In genomic region chr10:77845455-77845850, GRCh38 we compare ENCODE assay signal across 14 cellular contexts.
A peak's percentile ranks its signal among the peaks of the same experiment; 100 is the strongest.
DNase-seq lines count a peak whose midpoint lies in the region; ATAC-seq and TF ChIP-seq lines count a peak whose summit lies in the region.
"Had no signal": no experiment of that assay in that cellular context is flagged by ENCODE, and none has a peak within 500 bp of the region (broad histone marks: within the 10 kb centered on the region; RNA-seq: fewer than 3 reads in every experiment).

No MANE protein-coding gene starts in this region.

- peaks cover 34% of the 10 kb centered on the region for H3K36me3 ChIP-seq in IMR-90 (ENCODE audit: control insufficient read depth, insufficient read depth, low read length)
- H3K36me3 ChIP-seq in mucosa of rectum (ENCODE audit: control insufficient read depth in 2 of 2, insufficient read depth in 2 of 2, low read length in 2 of 2) = peaks cover 26% of the 10 kb centered on the region in 2 donors
- H3K36me3 ChIP-seq in transverse colon = peaks cover 0 to 13% (median 3%) of the 10 kb centered on the region in 4 donors

- no peaks in the 10 kb centered on the region for H4K20me1 ChIP-seq in IMR-90 (ENCODE audit: insufficient read depth, low read length)

- no peak for TF ChIP-seq EP300 in transverse colon (IDR thresholded peaks at IDR 0.05; ENCODE audit: low read depth)

- peak overlapping the region; percentile 42; the same call in 1 of the 2 replicates for H2BK20ac ChIP-seq in IMR-90 (ENCODE audit: low read depth, low read length)

- no peak for ATAC-seq in IMR-90 (ENCODE audit: low read depth)
- no peak for ATAC-seq in left lobe of liver

- TF ChIP-seq CTCF in IMR-90 (conservative IDR thresholded peaks at IDR 0.05; ENCODE audit: low read depth, low read length) (no peak), MCF 10A (IDR thresholded peaks at IDR 0.05; ENCODE audit: unreplicated experiment) (no peak), transverse colon (IDR thresholded peaks at IDR 0.05) (no peak)

- H3K79me1 ChIP-seq in IMR-90 (ENCODE audit: low read depth in 1 of 2, low read length in 2 of 2) = peaks cover 31 to 78% of the 10 kb centered on the region in 2 experiments

- BruUV-seq in IMR-90 (replicated peaks; lab: Mats Ljungman, UMichigan) = no TSS peak
- BruUV-seq in MCF 10A (replicated peaks; lab: Mats Ljungman, UMichigan) = no TSS peak

- TF ChIP-seq RAD21 in IMR-90 (IDR thresholded peaks at IDR 0.05; ENCODE audit: low read length) = no peak

- H3K27me3 ChIP-seq in IMR-90 (ENCODE audit: control insufficient read depth, insufficient read depth, low read length) = no peaks in the 10 kb centered on the region
- no peaks in the 10 kb centered on the region for H3K27me3 ChIP-seq in mucosa of rectum (ENCODE audit: control insufficient read depth in 2 of 2, insufficient read depth in 2 of 2, low read length in 2 of 2)
- H3K27me3 ChIP-seq in transverse colon = no peaks in the 10 kb centered on the region

- intact Hi-C loops in IMR-90 (cut with micrococcal nuclease) = loop anchor here (5.0 kb wide), 1 partner anchor 42 kb away; no protein-coding TSS in a partner anchor
- intact Hi-C loops in MCF 10A (cut with micrococcal nuclease) = loop anchor here (10.0 kb wide), 1 partner anchor 131 kb away; no protein-coding TSS in a partner anchor
- intact Hi-C loops in transverse colon (cut with DNase I; ENCODE audit: low total_unique reads) = loop anchor here (5.0 kb wide), 2 partner anchors 82 to 127 kb away; partner anchors contain the start of gene DLG5

- H3K4me1 ChIP-seq in IMR-90 (ENCODE audit: control insufficient read depth, insufficient read depth, low read length) (peaks cover 20% of the 10 kb centered on the region), mucosa of rectum (ENCODE audit: control insufficient read depth in 2 of 2, insufficient read depth in 2 of 2, low read length in 2 of 2) (peaks cover 29 to 43% of the 10 kb centered on the region in 2 donors), transverse colon (peaks cover 37 to 55% (median 43%) of the 10 kb centered on the region in 4 donors)

- CTCF ChIA-PET in IMR-90 (lab: Yijun Ruan, JAX) = interaction anchor here (0.6 to 0.9 kb wide), 2 partner anchors 133 to 174 kb away, joined by 3 to 5 read pairs; no protein-coding TSS in a partner anchor
- CTCF ChIA-PET in MCF 10A (lab: Yijun Ruan, JAX) = interaction anchor here (0.6 to 1.7 kb wide), 10 partner anchors 13 to 662 kb away, joined by 3 to 10 read pairs (median 4); partner anchors contain the start of gene DLG5

- H3K14ac ChIP-seq in IMR-90 (replicated peaks; ENCODE audit: low read depth, low read length) = peak overlapping the region; percentile 53

- peak overlapping the region; percentile 4; the same call in 1 of the 2 replicates for H3K9ac ChIP-seq in IMR-90 (ENCODE audit: low read depth, low read length)
- peak overlapping the region in 1 of 2 donors; percentile 53 for H3K9ac ChIP-seq in mucosa of rectum (ENCODE audit: low read depth in 1 of 2, low read length in 2 of 2)

- no peak for TF ChIP-seq POLR2A in IMR-90 (IDR thresholded peaks at IDR 0.05; ENCODE audit: low read depth, low read length)
- TF ChIP-seq POLR2A in transverse colon (IDR thresholded peaks at IDR 0.05) = no peak

- peak overlapping the region; percentile 82 for H3K4ac ChIP-seq in IMR-90 (ENCODE audit: low read depth, low read length)

- peak overlapping the region; percentile 77; the same call in 1 of the 2 replicates for H2BK120ac ChIP-seq in IMR-90 (ENCODE audit: low read depth, low read length)

- 0 out of 2 replicates have a peak overlapping the region, but pooled peaks have one; percentile 24 for H3K56ac ChIP-seq in IMR-90 (ENCODE audit: extremely low read depth, insufficient read depth, low read length)

- no peak overlapping the region for H2AFZ ChIP-seq in IMR-90 (replicated peaks; ENCODE audit: low read length, poor library complexity)

- no peaks in the 10 kb centered on the region for H3K9me3 ChIP-seq in IMR-90 (ENCODE audit: control insufficient read depth, insufficient read depth, low read length)
- H3K9me3 ChIP-seq in mucosa of rectum (ENCODE audit: control insufficient read depth in 2 of 2, low read length in 2 of 2) = no peaks in the 10 kb centered on the region
- no peaks in the 10 kb centered on the region for H3K9me3 ChIP-seq in transverse colon

- peaks cover 99% of the 10 kb centered on the region for H3K36me3 Mint-ChIP-seq in MCF 10A (ENCODE audit: insufficient read depth, unreplicated experiment)
- H3K36me3 Mint-ChIP-seq: CD8-positive, alpha-beta T cell had no signal

- dilution Hi-C loops in IMR-90 (cut with HindIII; ENCODE audit: low sequenced_read_pairs, unreplicated experiment) = no loop called here

- peak overlapping the region; percentile 21 to 64; a peak in 1 of 4 replicates for H4K8ac ChIP-seq in IMR-90 (ENCODE audit: low read depth in 2 of 2, low read length in 2 of 2)

- H4K91ac ChIP-seq in IMR-90 (ENCODE audit: insufficient read depth, low read depth, low read length) = peak overlapping the region; percentile 78

- peak overlapping the region; percentile 78 for H3K27ac Mint-ChIP-seq in MCF 10A (ENCODE audit: low read depth, unreplicated experiment)
- H3K27ac Mint-ChIP-seq: activated T-helper 1 cell treated with anti-CD3 and anti-CD28 coated beads, Interleukin-12 subunit alpha, Interleukin-12 subunit beta, Interleukin-2, Interleukin-4 antibody, amounts not matched to agents 30 ng/mL and 10 ng/mL and 1 ng/mL, durations not matched to agents 14 hours and 24 hours and 36 hours had no signal

- peak overlapping the region; percentile 18; the same call in 1 of the 2 replicates for H3K27ac ChIP-seq in IMR-90 (ENCODE audit: insufficient read depth, low read length)
- H3K27ac ChIP-seq in mucosa of rectum (ENCODE audit: low read depth in 2 of 2, low read length in 2 of 2) = peak overlapping the region; percentile 88 to 91
- H3K27ac ChIP-seq in transverse colon = peak overlapping the region; percentile 88 to 92 (median 90)

- no peak overlapping the region for H2AK9ac ChIP-seq in IMR-90 (replicated peaks; ENCODE audit: low read depth, low read length, poor library complexity)

- no peaks in the 10 kb centered on the region for H3K27me3 Mint-ChIP-seq in MCF 10A (ENCODE audit: insufficient read depth, unreplicated experiment)

- no peak overlapping the region; the same call in 1 of the 2 replicates for H3K23ac ChIP-seq in IMR-90 (ENCODE audit: low read depth, low read length)

- POLR2A ChIA-PET in IMR-90 (lab: Charles Lee; ENCODE audit: unreplicated experiment) = no interaction called here
- POLR2A ChIA-PET in MCF 10A (lab: Yijun Ruan, JAX) = interaction anchor here (0.6 to 3.2 kb wide), 17 partner anchors 9 to 184 kb away, joined by 3 to 25 read pairs (median 4); partner anchors contain the start of genes DLG5 and POLR3A

- H4K5ac ChIP-seq in IMR-90 (ENCODE audit: low read depth, low read length) = peak overlapping the region; percentile 42; the same call in 1 of the 2 replicates

- H3K9me3 Mint-ChIP-seq in MCF 10A (ENCODE audit: unreplicated experiment) = no peaks in the 10 kb centered on the region
- H3K9me3 Mint-ChIP-seq: activated T-helper 1 cell treated with anti-CD3 and anti-CD28 coated beads, Interleukin-12 subunit alpha, Interleukin-12 subunit beta, Interleukin-2, Interleukin-4 antibody, amounts not matched to agents 30 ng/mL and 10 ng/mL and 1 ng/mL, durations not matched to agents 14 hours and 24 hours and 36 hours; CD8-positive, alpha-beta T cell had no signal

- H3K9me1 ChIP-seq in IMR-90 (ENCODE audit: insufficient read depth, low read length) = peaks cover 8% of the 10 kb centered on the region; the same call in 1 of the 2 replicates

- H2AK5ac ChIP-seq in IMR-90 (ENCODE audit: low read depth, low read length) = peak overlapping the region; percentile 29; the same call in 1 of the 2 replicates

- H2BK15ac ChIP-seq in IMR-90 (ENCODE audit: low read depth, low read length) = 0 out of 3 replicates have a peak overlapping the region, but pooled peaks have one; percentile 36

- H3K4me3 Mint-ChIP-seq in MCF 10A (ENCODE audit: unreplicated experiment) = peak overlapping the region; percentile 58
- H3K4me3 Mint-ChIP-seq: activated T-helper 1 cell treated with anti-CD3 and anti-CD28 coated beads, Interleukin-12 subunit alpha, Interleukin-12 subunit beta, Interleukin-2, Interleukin-4 antibody, amounts not matched to agents 30 ng/mL and 10 ng/mL and 1 ng/mL, durations not matched to agents 14 hours and 24 hours and 36 hours; CD8-positive, alpha-beta T cell had no signal

- H3K4me3 ChIP-seq in IMR-90 (ENCODE audit: insufficient read depth, low read depth, low read length) (no peak overlapping the region), mucosa of rectum (ENCODE audit: low read length in 2 of 2) (no peak overlapping the region), transverse colon (no peak overlapping the region)

- H2BK5ac ChIP-seq in IMR-90 (ENCODE audit: low read depth, low read length, poor library complexity, severe bottlenecking) = peak overlapping the region; percentile 87

- DNase-seq in IMR-90 (no peak), MCF 10A (ENCODE audit: unreplicated experiment) (no peak), transverse colon (no peak), left lobe of liver (ENCODE audit: low spot score) (no peak), NCI-H2171 (lab: John Stamatoyannopoulos, UW) (no peak)
- DNase-seq in activated CD4-positive, alpha-beta T cell treated with anti-CD3 and anti-CD28 coated beads for 48 hours = no peak
- DNase-seq: activated CD4-positive, alpha-beta T cell treated with anti-CD3 and anti-CD28 coated beads, Interleukin-2, amount 50 U/mL, for 48 hours; amygdala; CD8-positive, alpha-beta T cell; cortex of kidney; Right ventricle myocardium superior; stimulated activated CD4-positive, alpha-beta T cell treated with anti-CD3 and anti-CD28 coated beads, Interleukin-15, amount 100 ng/mL, for 24 hours had no signal

- peak overlapping the region; percentile 27; the same call in 1 of the 2 replicates for H3K18ac ChIP-seq in IMR-90 (ENCODE audit: low read depth, low read length)

- in situ Hi-C loops in IMR-90 (cut with MboI; ENCODE audit: low sequenced_read_pairs) = loop anchor here (5.0 kb wide), 1 partner anchor 132 kb away; no protein-coding TSS in a partner anchor
- in situ Hi-C loops in transverse colon (cut with MboI; ENCODE audit: low pct_ligation_motif_present in 1 of 4, low pct_unique_long_range_greater_than_20kb in 1 of 4, low sequenced_read_pairs in 3 of 4) = loop anchor here in 2 of 4 donors (25.0 kb wide), 2 partner anchors 142 to 167 kb away; no protein-coding TSS in a partner anchor

- peak overlapping the region; percentile 33; the same call in 1 of the 2 replicates for H3K4me2 ChIP-seq in IMR-90 (ENCODE audit: low read depth, low read length)

- H3K4me1 Mint-ChIP-seq in MCF 10A (ENCODE audit: insufficient read depth, unreplicated experiment) = peaks cover 42% of the 10 kb centered on the region

TF ChIP-seq in IMR-90, 13 proteins besides CTCF, POLR2A, EP300 and RAD21 (continues in another document):
- TF ChIP-seq MXI1 (IDR thresholded peaks at IDR 0.05; ENCODE audit: borderline replicate concordance, low read depth, low read length) (no peak), RCOR1 (IDR thresholded peaks at IDR 0.05; ENCODE audit: insufficient replicate concordance, low read length) (no peak), SMC3 (IDR thresholded peaks at IDR 0.05; ENCODE audit: low read depth, low read length) (no peak), NFE2L2 (IDR thresholded peaks at IDR 0.05; ENCODE audit: low read depth, low read length) (no peak), CEBPB (IDR thresholded peaks at IDR 0.05; ENCODE audit: low read depth, low read length) (no peak), RFX5 (IDR thresholded peaks at IDR 0.05; ENCODE audit: low read depth, low read length) (no peak)

Comparison
In these comparisons a context has a peak if more than half of its experiments do, and no peak if none do; other contexts are left out.
1. H3K27ac ChIP-seq: peak in every context shown above with its lines; median percentile 90 in transverse colon; 90 in mucosa of rectum; 18 in IMR-90.